ENCODE assay signal across 8 cellular contexts in the genomic region with DNA sequence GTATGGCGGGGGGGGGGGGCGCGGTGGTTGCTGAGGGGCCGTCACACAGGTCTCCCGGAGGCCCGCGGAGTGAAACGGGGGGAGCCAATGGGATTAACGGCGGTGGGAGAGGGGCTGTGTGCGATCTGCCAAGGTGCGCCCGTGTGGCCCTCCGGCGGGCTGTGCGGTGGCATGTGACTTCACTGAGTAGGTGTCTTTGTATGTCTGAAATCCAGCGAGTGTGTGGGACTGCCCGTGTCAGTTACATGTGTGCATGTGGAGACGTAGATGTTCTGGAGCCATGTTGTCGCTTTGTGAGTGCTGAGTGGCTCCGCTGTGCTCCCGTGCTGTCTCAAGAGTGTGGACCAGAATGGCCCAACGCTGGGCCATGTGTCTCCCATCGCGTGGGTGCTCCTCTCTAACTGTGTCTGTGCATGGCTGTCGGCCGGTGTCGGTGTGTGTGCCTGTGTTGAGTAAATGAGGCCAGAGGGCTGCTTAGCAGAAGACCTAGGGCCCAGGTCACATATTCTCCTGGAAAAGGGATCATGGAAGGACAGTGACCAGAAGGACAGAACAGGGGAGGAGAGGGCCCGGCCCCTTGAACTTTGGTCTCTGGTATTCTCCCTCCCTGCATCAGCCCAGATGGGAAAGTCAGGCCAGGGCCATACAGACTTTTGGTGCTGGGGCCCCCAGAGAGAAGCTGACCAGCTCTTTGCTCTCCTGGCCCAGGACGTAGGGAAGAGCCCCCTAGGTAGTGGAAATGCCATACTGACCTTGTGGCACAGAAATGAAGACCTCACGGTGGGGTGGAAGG. TPM values are rescaled to one million over a fixed set of nuclear protein-coding genes. Genes with fewer than 3 reads are reported as not detected.
DNase-seq lines count a peak whose midpoint lies in the region; ATAC-seq, FAIRE-seq and TF ChIP-seq lines count a peak whose summit lies in the region.

No MANE protein-coding gene starts in this region.

- SMC1A ChIA-PET in GM12878 (lab: Charles Lee; ENCODE audit: uncharacterized antibody, unreplicated experiment): interaction anchor here (1.1 to 4.2 kb wide), 3 partner anchors 9 to 14 kb away, joined by 5 to 39 read pairs (median 5); partner anchors contain the start of gene MLF2

- peak overlapping the region; percentile 90 for H3K4me2 ChIP-seq in GM12878 (ENCODE audit: control insufficient read depth, insufficient read depth)

- H3K4me3 ChIP-seq in AG04450 (ENCODE audit: low read depth, low read length) (peak overlapping the region; percentile 85), GM12878 (peak overlapping the region; percentile 83), suprapubic skin (peak overlapping the region; percentile 79)

- TF ChIP-seq EP300 in GM12878 (IDR thresholded peaks at IDR 0.05; ENCODE audit: borderline replicate concordance in 1 of 2, control insufficient read depth in 1 of 2, low read depth in 2 of 2, low read length in 2 of 2) (no peak), suprapubic skin (IDR thresholded peaks at IDR 0.05) (no peak)

- peaks cover 16% of the 10 kb centered on the region for H3K79me2 ChIP-seq in GM12878 (ENCODE audit: control insufficient read depth, insufficient read depth, low read length)

- 68% methylated on average over 27 of the region's 31 CpGs for WGBS in GM12878 (ENCODE audit: insufficient coverage, insufficient replicate concordance, low lambda C conversion rate, missing lambda C conversion rate)
- WGBS in suprapubic skin: 34% methylated on average over 12 of the region's 31 CpGs

- H3K4me1 ChIP-seq in GM12878 (ENCODE audit: control insufficient read depth, insufficient read depth, low read length): peaks cover 43% of the 10 kb centered on the region
- peaks cover 75% of the 10 kb centered on the region for H3K4me1 ChIP-seq in suprapubic skin

- TF ChIP-seq POLR2A in GM12878 (IDR thresholded peaks at IDR 0.05; ENCODE audit: low read depth, low read length) (no peak), suprapubic skin (IDR thresholded peaks at IDR 0.05) (no peak)

- in situ Hi-C loops in GM12878 (cut with MboI): no loop called here

- FAIRE-seq in HTR-8/SVneo (lab: Jason Lieb, UNC): peak; percentile 94
- no peak for FAIRE-seq in GM12878 (lab: Jason Lieb, UNC)

- no peak for TF ChIP-seq RAD21 in GM12878 (IDR thresholded peaks at IDR 0.05; ENCODE audit: insufficient read depth, low read depth, low read length)

- no peak overlapping the region for H2AFZ ChIP-seq in GM12878 (ENCODE audit: control insufficient read depth, low read depth, low read length)

- POLR2A ChIA-PET in AG04450 (lab: Yijun Ruan, JAX): interaction anchor here (0.6 to 5.1 kb wide), 4 partner anchors 10 to 234 kb away, joined by 4 to 89 read pairs (median 8); partner anchors contain the start of genes GAPDH, MLF2 and P3H3
- POLR2A ChIA-PET in GM12878 (lab: Charles Lee): interaction anchor here (2.3 to 3.2 kb wide), 2 partner anchors 7 to 15 kb away, joined by 9 to 60 read pairs; partner anchors contain the start of gene MLF2

- H3K27me3 ChIP-seq in AG04450 (ENCODE audit: control insufficient read depth, insufficient read depth, low read length) (no peaks in the 10 kb centered on the region), GM12878 (replicated peaks in 1 of 2; ENCODE audit: control insufficient read depth in 2 of 2, insufficient read depth in 2 of 2, low read length in 1 of 2) (no peaks in the 10 kb centered on the region), suprapubic skin (no peaks in the 10 kb centered on the region)

- ATAC-seq in GM12878 (no peak), left lobe of liver (peak; percentile 45), GM19324 (IDR thresholded peaks at IDR 0.05; ENCODE audit: low FRiP score, unreplicated experiment) (no peak), GM21717 (IDR thresholded peaks at IDR 0.05; ENCODE audit: unreplicated experiment) (no peak)

- TF ChIP-seq CTCF in AG04450 (IDR thresholded peaks at IDR 0.05; ENCODE audit: low read depth, low read length) (no peak), GM12878 (IDR thresholded peaks at IDR 0.05 in 2 of 3, conservative IDR thresholded peaks at IDR 0.05 in 1 of 3; ENCODE audit: control insufficient read depth in 2 of 3, extremely low read depth in 1 of 3, insufficient read depth in 1 of 3, low read depth in 3 of 3, low read length in 3 of 3) (no peak), suprapubic skin (IDR thresholded peaks at IDR 0.05) (no peak)

- no peaks in the 10 kb centered on the region for H3K36me3 ChIP-seq in GM12878 (ENCODE audit: control insufficient read depth in 2 of 2, insufficient read depth in 2 of 2, low read length in 1 of 2)
- H3K36me3 ChIP-seq in suprapubic skin: peaks cover 19% of the 10 kb centered on the region

- CTCF ChIA-PET in AG04450 (lab: Charles Lee): interaction anchor here (0.6 to 7.9 kb wide), 16 partner anchors 8 to 1334 kb away, joined by 3 to 136 read pairs (median 6); partner anchors contain the start of gene MLF2
- CTCF ChIA-PET in GM12878 (lab: Yijun Ruan, JAX): interaction anchor here (0.7 to 3.5 kb wide), 7 partner anchors 9 to 405 kb away, joined by 3 to 67 read pairs (median 9); partner anchors contain the start of genes MLF2 and ZNF384

- H3K9ac ChIP-seq in GM12878 (ENCODE audit: control insufficient read depth, insufficient read depth, low read length): peak overlapping the region; percentile 72

- intact Hi-C loops in GM12878 (cut with micrococcal nuclease; ENCODE audit: unreplicated experiment): no loop called here

- DNase-seq in AG04450 (ENCODE audit: low read depth, low spot score) (no peak), HTR-8/SVneo (ENCODE audit: insufficient read length, low spot score) (no peak), GM12878 (ENCODE audit: low read depth, low spot score) (no peak), left lobe of liver (ENCODE audit: low spot score) (peak; percentile 88), suprapubic skin (ENCODE audit: low spot score in 2 of 2) (no peak), H4 (ENCODE audit: low spot score) (no peak)

- TSS peak; percentile 43 for BruUV-seq in GM12878 (replicated peaks; lab: Mats Ljungman, UMichigan)

- H3K27ac ChIP-seq in AG04450 (ENCODE audit: low read depth, low read length) (no peak overlapping the region), GM12878 (ENCODE audit: control insufficient read depth, insufficient read depth) (no peak overlapping the region; the same call in 1 of the 2 replicates), suprapubic skin (peak overlapping the region; percentile 95)

- RAD21 ChIA-PET in GM12878 (lab: Charles Lee; ENCODE audit: unreplicated experiment): interaction anchor here (0.6 to 4.1 kb wide), 5 partner anchors 9 to 177 kb away, joined by 3 to 51 read pairs (median 3); partner anchors contain the start of gene MLF2

- no peaks in the 10 kb centered on the region; the same call in 1 of the 2 replicates for H3K9me3 ChIP-seq in AG04450 (ENCODE audit: control insufficient read depth, insufficient read depth, low read length)
- H3K9me3 ChIP-seq in GM12878 (replicated peaks; ENCODE audit: control insufficient read depth, insufficient read depth, low read length): no peaks in the 10 kb centered on the region
- H3K9me3 ChIP-seq in suprapubic skin: no peaks in the 10 kb centered on the region

- no peaks in the 10 kb centered on the region for H4K20me1 ChIP-seq in GM12878 (ENCODE audit: control insufficient read depth, insufficient read depth)

RNA-seq across cellular contexts. Expression of gene PTMS, which starts 1.6 kb away (rescaled TPM):
- 155 and 170 TPM in 2 replicates for polyA plus RNA-seq in AG04450 (2011; rRNA removed)
- 73.0 and 109 TPM in 2 replicates for polyA minus RNA-seq in AG04450 (2011; rRNA and poly(A)+ RNA removed)
- total RNA-seq in GM12878 (2013; cell fraction: nucleolus; rRNA removed): 3.9 and 4.2 TPM in 2 replicates
- total RNA-seq in GM12878 (2014; rRNA removed): 20.7 and 23.1 TPM in 2 replicates
- 31.8 and 34.0 TPM in 2 replicates for total RNA-seq in GM12878 (2014; rRNA removed; fragmentation: Illumina TruSeq; extraction: Trizol)
- 127 and 131 TPM in 2 replicates for total RNA-seq in GM12878 (2021)
- 60.3 TPM for polyA plus RNA-seq in GM12878 (2011; ENCODE audit: low read depth)
- 29.0 and 51.2 TPM in 2 replicates for polyA plus RNA-seq in GM12878 (2011; rRNA removed)
- polyA plus RNA-seq in GM12878 (2011; cell fraction: cytosol; rRNA removed): 59.9 and 62.2 TPM in 2 replicates
- polyA plus RNA-seq in GM12878 (2011; cell fraction: nucleus; rRNA removed): 38.8 and 59.5 TPM in 2 replicates
- polyA plus RNA-seq in GM12878 (2012): 51.5 and 71.6 TPM in 2 replicates
- 41.3 and 90.6 TPM in 2 replicates for polyA plus RNA-seq in GM12878 (2014; fragmentation: Illumina TruSeq; extraction: Trizol)
- polyA plus RNA-seq in GM12878 (2014; fragmentation: Nextera tagmentation; extraction: Ambion mirVana): 1 to 10 TPM; 2.1 to 4.5 TPM
- polyA plus RNA-seq in GM12878 (2014; rRNA removed): 46.5 and 47.5 TPM in 2 replicates
- 10 to 100 TPM in 1 of 2 experiments, 1 to 10 TPM in 1; 4.9 to 27.8 TPM for polyA plus RNA-seq in GM12878 (2016; fragmentation: Nextera tagmentation; extraction: Ambion mirVana)
- 9.1 and 13.0 TPM in 2 replicates for polyA minus RNA-seq in GM12878 (2011; rRNA and poly(A)+ RNA removed)
- polyA minus RNA-seq in GM12878 (2011; cell fraction: cytosol; rRNA and poly(A)+ RNA removed): 17.9 and 25.4 TPM in 2 replicates
- polyA minus RNA-seq in GM12878 (2011; cell fraction: nucleus; rRNA and poly(A)+ RNA removed): 5.7 and 7.4 TPM in 2 replicates
- 406 TPM for total RNA-seq in left lobe of liver
- total RNA-seq in suprapubic skin: 100 to 1,000 TPM in 2 of 4 donors, 10 to 100 TPM in 2; 91.2 to 128 (median 99.8) TPM
- 122 and 133 TPM in 2 replicates for total RNA-seq in H4 (2014; rRNA removed; shearing (Covaris generic))

RNA-seq across cellular contexts. Expression of gene LAG3, which starts 4.5 kb away (rescaled TPM):
- polyA plus RNA-seq in AG04450 (2011; rRNA removed) (0.11 and 0.33 TPM in 2 replicates), GM12878 (2011; rRNA removed) (0.26 and 0.52 TPM in 2 replicates), GM12878 (2014; fragmentation: Illumina TruSeq; extraction: Trizol) (0.97 and 1.1 TPM in 2 replicates), GM12878 (2014; fragmentation: Nextera tagmentation; extraction: Ambion mirVana) (under 1 TPM in 1 of 2 experiments, not detected in 1; 0.53 TPM), GM12878 (2014; rRNA removed) (2.3 and 2.4 TPM in 2 replicates), GM12878 (2016; fragmentation: Nextera tagmentation; extraction: Ambion mirVana) (1 to 10 TPM in 1 of 2 experiments, under 1 TPM in 1; 0.77 to 1.4 TPM)
- 0.09 and 0.22 TPM in 2 replicates for polyA minus RNA-seq in AG04450 (2011; rRNA and poly(A)+ RNA removed)
- 2.0 and 2.8 TPM in 2 replicates for total RNA-seq in GM12878 (2013; cell fraction: nucleolus; rRNA removed)
- total RNA-seq in GM12878 (2014; rRNA removed) (0.79 and 1.3 TPM in 2 replicates), GM12878 (2014; rRNA removed; fragmentation: Illumina TruSeq; extraction: Trizol) (0.60 and 1.0 TPM in 2 replicates), GM12878 (2021) (4.2 and 5.2 TPM in 2 replicates), left lobe of liver (2.8 TPM), suprapubic skin (1 to 10 TPM in 1 of 4 donors, under 1 TPM in 1, not detected in 2; 0.60 to 1.4 TPM)
- polyA plus RNA-seq in GM12878 (2011; ENCODE audit: low read depth): 1.3 TPM
- 0.40 TPM in 2 replicates for polyA plus RNA-seq in GM12878 (2011; cell fraction: cytosol; rRNA removed)
- 2.3 and 3.7 TPM in 2 replicates for polyA plus RNA-seq in GM12878 (2011; cell fraction: nucleus; rRNA removed)
- polyA plus RNA-seq in GM12878 (2012): 4.2 and 4.3 TPM in 2 replicates
- polyA minus RNA-seq in GM12878 (2011; rRNA and poly(A)+ RNA removed): 0.15 and 0.67 TPM in 2 replicates
- not detected in 2 replicates for polyA minus RNA-seq in GM12878 (2011; cell fraction: cytosol; rRNA and poly(A)+ RNA removed)
- 0.60 and 0.67 TPM in 2 replicates for polyA minus RNA-seq in GM12878 (2011; cell fraction: nucleus; rRNA and poly(A)+ RNA removed)
- 0.06 TPM in 1 of 2 replicates, not detected in the other for total RNA-seq in H4 (2014; rRNA removed; shearing (Covaris generic))

RNA-seq across cellular contexts. Expression of gene MLF2, which starts 14.8 kb away (rescaled TPM):
- polyA plus RNA-seq in AG04450 (2011; rRNA removed): 241 and 263 TPM in 2 replicates
- polyA minus RNA-seq in AG04450 (2011; rRNA and poly(A)+ RNA removed): 148 and 185 TPM in 2 replicates
- total RNA-seq in GM12878 (2013; cell fraction: nucleolus; rRNA removed): 48.0 and 57.5 TPM in 2 replicates
- total RNA-seq in GM12878 (2014; rRNA removed): 131 and 139 TPM in 2 replicates
- total RNA-seq in GM12878 (2014; rRNA removed; fragmentation: Illumina TruSeq; extraction: Trizol): 59.2 and 63.4 TPM in 2 replicates
- total RNA-seq in GM12878 (2021): 125 and 129 TPM in 2 replicates
- 86.0 TPM for polyA plus RNA-seq in GM12878 (2011; ENCODE audit: low read depth)
- polyA plus RNA-seq in GM12878 (2011; rRNA removed): 122 and 172 TPM in 2 replicates
- polyA plus RNA-seq in GM12878 (2011; cell fraction: cytosol; rRNA removed): 211 and 234 TPM in 2 replicates
- 158 and 178 TPM in 2 replicates for polyA plus RNA-seq in GM12878 (2011; cell fraction: nucleus; rRNA removed)
- 111 and 119 TPM in 2 replicates for polyA plus RNA-seq in GM12878 (2012)
- 91.6 and 111 TPM in 2 replicates for polyA plus RNA-seq in GM12878 (2014; fragmentation: Illumina TruSeq; extraction: Trizol)
- 10 to 100 TPM; 13.5 to 21.5 TPM for polyA plus RNA-seq in GM12878 (2014; fragmentation: Nextera tagmentation; extraction: Ambion mirVana)
- polyA plus RNA-seq in GM12878 (2014; rRNA removed): 170 and 181 TPM in 2 replicates
- polyA plus RNA-seq in GM12878 (2016; fragmentation: Nextera tagmentation; extraction: Ambion mirVana): 100 to 1,000 TPM; 222 TPM
- 138 and 158 TPM in 2 replicates for polyA minus RNA-seq in GM12878 (2011; rRNA and poly(A)+ RNA removed)
- 37.3 and 37.4 TPM in 2 replicates for polyA minus RNA-seq in GM12878 (2011; cell fraction: cytosol; rRNA and poly(A)+ RNA removed)
- polyA minus RNA-seq in GM12878 (2011; cell fraction: nucleus; rRNA and poly(A)+ RNA removed): 71.1 and 81.7 TPM in 2 replicates
- total RNA-seq in left lobe of liver: 133 TPM
- 100 to 1,000 TPM; 147 to 195 (median 180) TPM for total RNA-seq in suprapubic skin
- 314 and 332 TPM in 2 replicates for total RNA-seq in H4 (2014; rRNA removed; shearing (Covaris generic))

RNA-seq across cellular contexts. Expression of gene CD4, which starts 21.5 kb away (rescaled TPM):
- polyA plus RNA-seq in AG04450 (2011; rRNA removed) (24.8 and 24.9 TPM in 2 replicates), GM12878 (2011; rRNA removed) (0.27 and 0.29 TPM in 2 replicates), GM12878 (2014; fragmentation: Illumina TruSeq; extraction: Trizol) (1.5 and 2.4 TPM in 2 replicates), GM12878 (2014; fragmentation: Nextera tagmentation; extraction: Ambion mirVana) (under 1 TPM; 0.49 to 0.85 TPM), GM12878 (2014; rRNA removed) (0.85 and 1.3 TPM in 2 replicates), GM12878 (2016; fragmentation: Nextera tagmentation; extraction: Ambion mirVana) (under 1 TPM; 0.24 to 0.57 TPM)
- polyA minus RNA-seq in AG04450 (2011; rRNA and poly(A)+ RNA removed): 17.8 and 18.5 TPM in 2 replicates
- total RNA-seq in GM12878 (2013; cell fraction: nucleolus; rRNA removed): not detected in 2 replicates
- total RNA-seq in GM12878 (2014; rRNA removed) (0.40 and 0.49 TPM in 2 replicates), GM12878 (2014; rRNA removed; fragmentation: Illumina TruSeq; extraction: Trizol) (0.60 and 0.81 TPM in 2 replicates), GM12878 (2021) (1.6 and 1.8 TPM in 2 replicates), left lobe of liver (22.7 TPM), suprapubic skin (1 to 10 TPM; 2.5 to 5.4 (median 3.9) TPM)
- 0.07 TPM for polyA plus RNA-seq in GM12878 (2011; ENCODE audit: low read depth)
- polyA plus RNA-seq in GM12878 (2011; cell fraction: cytosol; rRNA removed): 0.22 and 0.28 TPM in 2 replicates
- 0.39 and 0.50 TPM in 2 replicates for polyA plus RNA-seq in GM12878 (2011; cell fraction: nucleus; rRNA removed)
- 0.05 and 0.36 TPM in 2 replicates for polyA plus RNA-seq in GM12878 (2012)
- polyA minus RNA-seq in GM12878 (2011; rRNA and poly(A)+ RNA removed): 0.21 and 0.29 TPM in 2 replicates
- 0.40 TPM in 1 of 2 replicates, not detected in the other for polyA minus RNA-seq in GM12878 (2011; cell fraction: cytosol; rRNA and poly(A)+ RNA removed)
- polyA minus RNA-seq in GM12878 (2011; cell fraction: nucleus; rRNA and poly(A)+ RNA removed): not detected in 2 replicates
- 0.12 TPM in 1 of 2 replicates, not detected in the other for total RNA-seq in H4 (2014; rRNA removed; shearing (Covaris generic))

RNA-seq across cellular contexts. Expression of gene COPS7A, which starts 43.9 kb away (rescaled TPM):
- 93.2 and 104 TPM in 2 replicates for polyA plus RNA-seq in AG04450 (2011; rRNA removed)
- 36.2 and 42.9 TPM in 2 replicates for polyA minus RNA-seq in AG04450 (2011; rRNA and poly(A)+ RNA removed)
- 19.2 and 28.2 TPM in 2 replicates for total RNA-seq in GM12878 (2013; cell fraction: nucleolus; rRNA removed)
- total RNA-seq in GM12878 (2014; rRNA removed): 53.6 and 56.3 TPM in 2 replicates
- total RNA-seq in GM12878 (2014; rRNA removed; fragmentation: Illumina TruSeq; extraction: Trizol): 26.8 and 28.8 TPM in 2 replicates
- 42.1 and 48.4 TPM in 2 replicates for total RNA-seq in GM12878 (2021)
- 21.7 TPM for polyA plus RNA-seq in GM12878 (2011; ENCODE audit: low read depth)
- polyA plus RNA-seq in GM12878 (2011; rRNA removed): 43.5 and 70.9 TPM in 2 replicates
- 76.3 and 82.0 TPM in 2 replicates for polyA plus RNA-seq in GM12878 (2011; cell fraction: cytosol; rRNA removed)
- polyA plus RNA-seq in GM12878 (2011; cell fraction: nucleus; rRNA removed): 101 and 137 TPM in 2 replicates
- 31.2 and 38.5 TPM in 2 replicates for polyA plus RNA-seq in GM12878 (2012)
- 43.5 and 45.0 TPM in 2 replicates for polyA plus RNA-seq in GM12878 (2014; fragmentation: Illumina TruSeq; extraction: Trizol)
- polyA plus RNA-seq in GM12878 (2014; fragmentation: Nextera tagmentation; extraction: Ambion mirVana): 10 to 100 TPM; 25.7 to 26.1 TPM
- polyA plus RNA-seq in GM12878 (2014; rRNA removed): 55.3 and 61.7 TPM in 2 replicates
- polyA plus RNA-seq in GM12878 (2016; fragmentation: Nextera tagmentation; extraction: Ambion mirVana): 10 to 100 TPM; 67.9 to 74.0 TPM
- polyA minus RNA-seq in GM12878 (2011; rRNA and poly(A)+ RNA removed): 30.3 and 47.1 TPM in 2 replicates
- polyA minus RNA-seq in GM12878 (2011; cell fraction: cytosol; rRNA and poly(A)+ RNA removed): 9.5 and 9.9 TPM in 2 replicates
- polyA minus RNA-seq in GM12878 (2011; cell fraction: nucleus; rRNA and poly(A)+ RNA removed): 9.6 and 16.2 TPM in 2 replicates
- 31.1 TPM for total RNA-seq in left lobe of liver
- 10 to 100 TPM; 50.2 to 70.7 (median 66.6) TPM for total RNA-seq in suprapubic skin
- 93.8 and 93.9 TPM in 2 replicates for total RNA-seq in H4 (2014; rRNA removed; shearing (Covaris generic))
